ENCODE assay signal across 24 cellular contexts in the genomic region with DNA sequence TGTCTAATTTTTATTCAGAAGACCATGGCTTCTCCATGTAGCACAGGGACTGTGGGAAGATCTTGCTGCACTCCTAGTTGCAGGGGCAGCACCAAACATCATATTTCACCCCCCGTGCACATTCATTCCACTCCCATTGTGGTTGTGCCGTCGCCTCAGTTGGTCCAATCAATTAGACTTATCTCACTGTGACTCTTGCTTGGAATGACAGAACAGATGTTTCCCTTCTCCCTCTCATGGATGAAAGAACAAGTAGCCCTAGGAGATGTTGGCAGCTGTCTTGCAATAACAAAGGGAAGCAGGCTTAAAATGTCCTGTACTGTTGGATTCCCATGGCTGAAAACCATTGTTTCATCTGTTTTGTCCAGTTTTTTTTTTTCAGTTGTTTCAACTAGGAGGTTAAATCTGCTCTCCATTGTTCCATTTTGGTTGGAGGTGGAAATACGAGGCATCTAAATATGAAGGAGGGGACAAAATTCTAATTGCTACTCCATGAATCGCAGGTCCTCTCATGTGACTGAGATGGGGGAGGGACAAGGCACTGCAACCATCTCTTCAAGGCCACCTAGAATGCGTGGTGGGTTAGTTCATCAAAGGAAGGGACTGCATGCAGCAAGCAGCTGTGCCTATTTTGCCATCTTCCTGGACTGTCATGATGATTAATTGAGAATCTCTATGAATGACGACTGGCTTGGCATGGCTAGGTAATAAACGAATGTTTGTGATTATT.
"Had no signal": no experiment of that assay in that cellular context is flagged by ENCODE, and none has a peak within 500 bp of the region (broad histone marks: within the 10 kb centered on the region; RNA-seq: fewer than 3 reads in every experiment).

No MANE protein-coding gene starts in this region.

- H3K36me3 Mint-ChIP-seq: IgD-negative memory B cell had no signal

- FAIRE-seq: HTR-8/SVneo, K562 had no signal

- H3K4me1 Mint-ChIP-seq: IgD-negative memory B cell had no signal

- H3K4me3 Mint-ChIP-seq: IgD-negative memory B cell had no signal

- H3K4me3 ChIP-seq: K562 had no signal

- H3K4me2 ChIP-seq: KMS-11, SK-N-SH had no signal

- H3K27ac ChIP-seq: HL-60, KMS-11 had no signal

- H3K9ac ChIP-seq: KMS-11, SK-N-SH had no signal

- H3K9me3 ChIP-seq: SK-N-SH had no signal

- DNase-seq: Kasumi-1, MM.1S, NCI-H1092 treated with DMSO at 0.1 percent for 48 hours, NCI-H1436, NCI-H187, NCI-H2029, NCI-H2081 treated with DMSO at 0.1 percent for 48 hours, NCI-H2171, NCI-H226, NCI-H446, NCI-H510A, NCI-H524 treated with DMSO at 0.1 percent for 48 hours, NCI-H69, NCI-H774, PC-3, SIG-M5, SK-N-SH had no signal

- H3K27ac Mint-ChIP-seq: IgD-negative memory B cell had no signal

- ATAC-seq: K562, Panc1, PC-3, Right ventricle myocardium inferior had no signal
